ENCODE assay signal across 8 cellular contexts in genomic region chr9:5976668-5977397, GRCh38. TPM values are rescaled to one million over a fixed set of nuclear protein-coding genes. Genes with fewer than 3 reads are reported as not detected.
DNase-seq lines count a peak whose midpoint lies in the region; ATAC-seq and TF ChIP-seq lines count a peak whose summit lies in the region.

No MANE protein-coding gene starts in this region.

- H4K20me1 ChIP-seq in H9 (ENCODE audit: control insufficient read depth, insufficient read depth, insufficient read length) = no peaks in the 10 kb centered on the region

- H2BK12ac ChIP-seq in H9 (ENCODE audit: insufficient read length, low read depth, low read length) = no peak overlapping the region

- H2AFZ ChIP-seq in H9 (ENCODE audit: low read length) = no peak overlapping the region

- H3K4me3 Mint-ChIP-seq in H9 = no peak overlapping the region

- H2BK5ac ChIP-seq in H9 (ENCODE audit: insufficient read length, low read length) = no peak overlapping the region

- intact Hi-C loops in left ventricle myocardium inferior (cut with micrococcal nuclease) = no loop called here

- H3K9me3 Mint-ChIP-seq in H9 = peaks cover 2 to 6% of the 10 kb centered on the region in 2 experiments; a peak in 3 of 5 replicates

- no peak overlapping the region for H3K4me2 ChIP-seq in H9 (ENCODE audit: insufficient read depth, insufficient read length, low read length)

- H3K56ac ChIP-seq in H9 (ENCODE audit: insufficient read length, low read depth, low read length) = no peak overlapping the region

- no peak overlapping the region for H2BK20ac ChIP-seq in H9 (ENCODE audit: low read depth, low read length, poor library complexity, severe bottlenecking)

- H3K27me3 Mint-ChIP-seq in H9 (ENCODE audit: low read depth) = no peaks in the 10 kb centered on the region

- H3K36me3 Mint-ChIP-seq in H9 (ENCODE audit: insufficient read depth in 1 of 3, low read depth in 3 of 3) = peaks cover 16 to 24% (median 18%) of the 10 kb centered on the region in 3 experiments

- no peaks in the 10 kb centered on the region for H3K4me1 Mint-ChIP-seq in H9

- no peak overlapping the region for H4K8ac ChIP-seq in H9 (replicated peaks; ENCODE audit: insufficient read length, low read depth, low read length)

- no peaks in the 10 kb centered on the region for H3K79me2 ChIP-seq in H9 (ENCODE audit: insufficient read depth, low read length)

- no peaks in the 10 kb centered on the region for H3K23me2 ChIP-seq in H9 (ENCODE audit: insufficient read length, low read depth, low read length, poor library complexity, severe bottlenecking)

- no peak overlapping the region for H3K18ac ChIP-seq in H9 (ENCODE audit: insufficient read length, low read depth, low read length)

- no CpG with 5 or more reads among the region's 2 CpGs for WGBS in H9 (ENCODE audit: extremely low coverage, insufficient read length, low lambda C conversion rate)

- H3K79me1 ChIP-seq in H9 (ENCODE audit: insufficient read depth, low read depth, low read length, poor library complexity, severe bottlenecking) = no peaks in the 10 kb centered on the region

- DNase-seq in G401 (ENCODE audit: low spot score) (peak; percentile 10), OCI-M1 (lab: John Stamatoyannopoulos, UW) (peak; percentile 100), left ventricle myocardium inferior (no peak), NCI-H2196 (lab: John Stamatoyannopoulos, UW; ENCODE audit: unreplicated experiment) (no peak), retina (no peak), NCI-H2081 (lab: John Stamatoyannopoulos, UW) (no peak), H9 (no peak)

- in situ Hi-C loops in G401 (cut with HindIII; ENCODE audit: low sequenced_read_pairs) = no loop called here

- H3K4me1 ChIP-seq in left ventricle myocardium inferior = peaks cover 29% of the 10 kb centered on the region
- no peaks in the 10 kb centered on the region for H3K4me1 ChIP-seq in H9 (ENCODE audit: insufficient read depth, low read length)

- no peak overlapping the region for H2AK5ac ChIP-seq in H9 (ENCODE audit: insufficient read length, low read length)

- H2BK120ac ChIP-seq in H9 (ENCODE audit: low read depth, low read length, poor library complexity, severe bottlenecking) = no peak overlapping the region

- H3K27me3 ChIP-seq in left ventricle myocardium inferior (ENCODE audit: low read depth) = no peaks in the 10 kb centered on the region
- no peaks in the 10 kb centered on the region for H3K27me3 ChIP-seq in H9 (ENCODE audit: insufficient read depth, low read length)

- H3K36me3 ChIP-seq in left ventricle myocardium inferior = peaks cover 22% of the 10 kb centered on the region

- no peak overlapping the region for H3K9ac ChIP-seq in H9 (ENCODE audit: extremely low read depth, insufficient read length, low read length)

- H3K9me3 ChIP-seq in left ventricle myocardium inferior (replicated peaks) (no peaks in the 10 kb centered on the region), H9 (ENCODE audit: control insufficient read depth, low read depth, low read length) (no peaks in the 10 kb centered on the region)

- H3K27ac ChIP-seq in left ventricle myocardium inferior (replicated peaks) = peak overlapping the region; percentile 70
- H3K27ac ChIP-seq in H9 (ENCODE audit: insufficient read length, low read depth, low read length) = no peak overlapping the region

- H4K5ac ChIP-seq in H9 (ENCODE audit: insufficient read length, low read depth, low read length) = no peak overlapping the region

- H3K23ac ChIP-seq in H9 (ENCODE audit: insufficient read length, low read depth, low read length) = no peak overlapping the region

- TF ChIP-seq CTCF in left ventricle myocardium inferior (IDR thresholded peaks at IDR 0.05; ENCODE audit: borderline replicate concordance) (no peak), H9 (conservative IDR thresholded peaks at IDR 0.05) (no peak)

- H3K4ac ChIP-seq in H9 (ENCODE audit: low read depth, low read length) = no peak overlapping the region

- ATAC-seq in GM21529 (IDR thresholded peaks at IDR 0.05; ENCODE audit: unreplicated experiment) = peak; percentile 65

- H3T11ph ChIP-seq in H9 (ENCODE audit: low read length) = no peak overlapping the region

- H2BK15ac ChIP-seq in H9 (ENCODE audit: low read depth, low read length) = no peak overlapping the region

- H3K14ac ChIP-seq in H9 (ENCODE audit: insufficient read depth, low read length) = no peak overlapping the region

- H4K91ac ChIP-seq in H9 (ENCODE audit: insufficient read length, low read depth, low read length) = no peak overlapping the region

- H3K27ac Mint-ChIP-seq in H9 = no peak overlapping the region

- no peak overlapping the region for H3K4me3 ChIP-seq in left ventricle myocardium inferior

RNA-seq across cellular contexts. Expression of gene RANBP6, which starts 38.6 kb away (rescaled TPM):
- total RNA-seq in G401 (2014; rRNA removed; shearing (Covaris generic)) = 4.4 and 12.6 TPM in 2 replicates
- total RNA-seq in left ventricle myocardium inferior = 23.4 TPM
- 19.0 and 19.1 TPM in 2 replicates for total RNA-seq in H9 (2021)

Comparison
In these comparisons a context has a peak if more than half of its experiments do, and no peak if none do; other contexts are left out.
1. DNase-seq: peak in G401 (single experiment) and OCI-M1 (single experiment); none in left ventricle myocardium inferior (single experiment), NCI-H2196 (single experiment), retina (single experiment), NCI-H2081 (0 of 2) and H9 (single experiment).